ENCODE assay signal across 25 cellular contexts in genomic region chr2:54834721-54835120, GRCh38.
"Had no signal": no experiment of that assay in that cellular context is flagged by ENCODE, and none has a peak within 500 bp of the region (broad histone marks: within the 10 kb centered on the region; RNA-seq: fewer than 3 reads in every experiment).

No MANE protein-coding gene starts in this region.

- H3K27me3 ChIP-seq: dorsolateral prefrontal cortex, gastroesophageal sphincter, heart left ventricle, hepatocyte, left lung, neural progenitor cell, right atrium auricular region, suprapubic skin, transverse colon, upper lobe of right lung, uterus had no signal

- H3K4me3 ChIP-seq: dorsolateral prefrontal cortex, gastroesophageal sphincter, heart left ventricle, hepatocyte, left lung, neural progenitor cell, prostate gland, right atrium auricular region, suprapubic skin, transverse colon, upper lobe of right lung, uterus had no signal

- H3K4me2 ChIP-seq: hepatocyte, neural progenitor cell had no signal

- H3K36me3 ChIP-seq: gastroesophageal sphincter, heart left ventricle, left lung, neural progenitor cell, prostate gland, right atrium auricular region, suprapubic skin, transverse colon, upper lobe of right lung, uterus had no signal

- H3K9me3 ChIP-seq: gastroesophageal sphincter, heart left ventricle, left lung, prostate gland, right atrium auricular region, suprapubic skin, transverse colon, upper lobe of right lung, uterus had no signal

- H2AFZ ChIP-seq: hepatocyte, neural progenitor cell had no signal

- H3K79me2 ChIP-seq: hepatocyte had no signal

- H3K4me1 ChIP-seq: gastroesophageal sphincter, left lung, neural progenitor cell, right atrium auricular region, suprapubic skin, transverse colon, upper lobe of right lung, uterus had no signal

- DNase-seq: dorsolateral prefrontal cortex; effector CD4-positive, alpha-beta T cell; foreskin fibroblast; heart left ventricle; kidney; left cardiac atrium; mesendoderm; midbrain; naive thymus-derived CD4-positive, alpha-beta T cell; stimulated activated CD4-positive, alpha-beta T cell treated with anti-CD3 and anti-CD28 coated beads, Interleukin-15, amount 100 ng/mL, for 24 hours; stimulated activated CD4-positive, alpha-beta T cell treated with anti-CD3 and anti-CD28 coated beads, Interleukin-2, amount 100 ng/mL, for 48 hours; stimulated activated naive B cell treated with anti-CD40 and anti-IgM and Interleukin-4, amounts not matched to agents 10 μg/mL and 1 μg/mL and 100 μg/mL, for 72 hours; transverse colon; upper lobe of right lung; uterus had no signal

- H3K9ac ChIP-seq: neural progenitor cell had no signal

- ATAC-seq: esophagus mucosa; gastroesophageal sphincter; heart left ventricle; left cardiac atrium; left lung; naive thymus-derived CD4-positive, alpha-beta T cell; sciatic nerve; stimulated activated naive B cell treated with anti-CD40 and anti-IgM and Interleukin-4, amounts not matched to agents 10 μg/mL and 1 μg/mL and 100 μg/mL, for 72 hours; upper lobe of right lung had no signal

- H3K27ac ChIP-seq: dorsolateral prefrontal cortex, epithelial cell of prostate, gastroesophageal sphincter, heart left ventricle, hepatocyte, left lung, neural progenitor cell, prostate gland, right atrium auricular region, suprapubic skin, transverse colon, upper lobe of right lung, uterus had no signal
